Comparison of ENCODE assay signal across 18 cellular contexts in genomic region chr11:76320929-76321328, GRCh38.
DNase-seq lines count a peak whose midpoint lies in the region; ATAC-seq and TF ChIP-seq lines count a peak whose summit lies in the region.
"Had no signal": no experiment of that assay in that cellular context is flagged by ENCODE, and none has a peak within 500 bp of the region (broad histone marks: within the 10 kb centered on the region; RNA-seq: fewer than 3 reads in every experiment).

No MANE protein-coding gene starts in this region.

- H3K79me1 ChIP-seq in H9 (ENCODE audit: insufficient read depth, low read depth, low read length, poor library complexity, severe bottlenecking), result no peaks in the 10 kb centered on the region

- H3K14ac ChIP-seq in H9 (ENCODE audit: insufficient read depth, low read length), result no peak overlapping the region; the same call in 1 of the 2 replicates

- no peak overlapping the region for H3K23ac ChIP-seq in H9 (ENCODE audit: insufficient read length, low read depth, low read length)

- H3K79me2 ChIP-seq in H9 (ENCODE audit: insufficient read depth, low read length), result no peaks in the 10 kb centered on the region

- H3K23me2 ChIP-seq in H9 (ENCODE audit: insufficient read length, low read depth, low read length, poor library complexity, severe bottlenecking), result peaks cover 7% of the 10 kb centered on the region

- no peak overlapping the region for H3K27ac Mint-ChIP-seq in H9
- H3K27ac Mint-ChIP-seq in WTC11, result no peak overlapping the region
- H3K27ac Mint-ChIP-seq in endodermal cell, result no peak overlapping the region
- no peak overlapping the region for H3K27ac Mint-ChIP-seq in nephron progenitor cell
- H3K27ac Mint-ChIP-seq: CD14-positive monocyte; CD8-positive, alpha-beta T cell had no signal

- TF ChIP-seq CTCF in H9 (conservative IDR thresholded peaks at IDR 0.05) (no peak), WTC11 (IDR thresholded peaks at IDR 0.05) (no peak), endodermal cell (conservative IDR thresholded peaks at IDR 0.05) (no peak), nephron progenitor cell (IDR thresholded peaks at IDR 0.05) (no peak)

- no peak overlapping the region for H2BK12ac ChIP-seq in H9 (ENCODE audit: insufficient read length, low read depth, low read length)

- H3K4ac ChIP-seq in H9 (ENCODE audit: low read depth, low read length), result no peak overlapping the region

- H3T11ph ChIP-seq in H9 (ENCODE audit: low read length), result no peak overlapping the region

- H2BK20ac ChIP-seq in H9 (ENCODE audit: low read depth, low read length, poor library complexity, severe bottlenecking), result no peak overlapping the region

- no peak for DNase-seq in H9
- no peak for DNase-seq in WTC11 (ENCODE audit: low spot score)
- no peak for DNase-seq in endodermal cell
- DNase-seq in nephron progenitor cell, result no peak
- no peak for DNase-seq in globus pallidus (ENCODE audit: low spot score)
- DNase-seq: CD8-positive, alpha-beta T cell; COR-L47; DMS153; DMS79 treated with DMSO at 0.1 percent for 48 hours; EL; GOT3; IMR-90 had no signal

- no peak overlapping the region for H2BK15ac ChIP-seq in H9 (ENCODE audit: low read depth, low read length)

- peak overlapping the region; percentile 47 for H3K4me2 ChIP-seq in H9 (ENCODE audit: insufficient read depth, insufficient read length, low read length)
- H3K4me2 ChIP-seq: A549, KMS-11 had no signal

- H3K27me3 Mint-ChIP-seq in H9 (ENCODE audit: low read depth) (peaks cover 63% of the 10 kb centered on the region), WTC11 (ENCODE audit: low read depth) (peaks cover 45% of the 10 kb centered on the region), endodermal cell (ENCODE audit: insufficient read depth) (peaks cover 88% of the 10 kb centered on the region), nephron progenitor cell (ENCODE audit: low read depth, poor library complexity) (peaks cover 84% of the 10 kb centered on the region)

- WGBS in H9 (ENCODE audit: extremely low coverage, insufficient read length, low lambda C conversion rate), result no CpG with 5 or more reads among the region's 6 CpGs
- WGBS in endodermal cell (ENCODE audit: insufficient coverage in 1 of 2, insufficient read length in 1 of 2), 2 experiments, result 88 to 91% methylated on average over 6 of the region's 6 CpGs

- H3K4me1 ChIP-seq in H9 (ENCODE audit: insufficient read depth, low read length), result no peaks in the 10 kb centered on the region
- H3K4me1 ChIP-seq in endodermal cell (ENCODE audit: control insufficient read depth, insufficient read depth, low read length), result no peaks in the 10 kb centered on the region
- H3K4me1 ChIP-seq: A549 had no signal

- no peak overlapping the region for H3K27ac ChIP-seq in H9 (ENCODE audit: insufficient read length, low read depth, low read length)
- H3K27ac ChIP-seq in endodermal cell (ENCODE audit: low read depth, low read length), result no peak overlapping the region
- H3K27ac ChIP-seq: A549, KMS-11 had no signal

- H3K9me3 ChIP-seq in H9 (ENCODE audit: control insufficient read depth, low read depth, low read length) (no peaks in the 10 kb centered on the region), endodermal cell (ENCODE audit: control insufficient read depth, low read length) (no peaks in the 10 kb centered on the region)
- H3K9me3 ChIP-seq: A549 had no signal

- peak overlapping the region; percentile 19 to 73; a peak in 4 of 5 replicates for H3K4me3 Mint-ChIP-seq in H9
- peak overlapping the region; percentile 54 for H3K4me3 Mint-ChIP-seq in WTC11
- peak overlapping the region; percentile 42 for H3K4me3 Mint-ChIP-seq in endodermal cell
- peak overlapping the region; percentile 72 for H3K4me3 Mint-ChIP-seq in nephron progenitor cell
- H3K4me3 Mint-ChIP-seq: CD8-positive, alpha-beta T cell had no signal

- no peak overlapping the region for H4K8ac ChIP-seq in H9 (replicated peaks; ENCODE audit: insufficient read length, low read depth, low read length)

- CTCF ChIA-PET in WTC11 (lab: Charles Lee), result interaction anchor here (0.8 to 8.7 kb wide), 3 partner anchors 112 to 192 kb away, joined by 3 to 219 read pairs (median 5); partner anchors contain the start of gene WNT11

- H3K4me3 ChIP-seq in endodermal cell (ENCODE audit: low read length), result no peak overlapping the region
- H3K4me3 ChIP-seq: A549 had no signal

- H4K91ac ChIP-seq in H9 (ENCODE audit: insufficient read length, low read depth, low read length), result no peak overlapping the region

- H3K4me1 Mint-ChIP-seq in H9, result peaks cover 13 to 28% of the 10 kb centered on the region in 2 experiments
- H3K4me1 Mint-ChIP-seq in WTC11, result peaks cover 18% of the 10 kb centered on the region
- H3K4me1 Mint-ChIP-seq in endodermal cell, result peaks cover 6% of the 10 kb centered on the region
- H3K4me1 Mint-ChIP-seq in nephron progenitor cell, result peaks cover 9% of the 10 kb centered on the region

- no peak overlapping the region for H2BK5ac ChIP-seq in H9 (ENCODE audit: insufficient read length, low read length)

- no peak overlapping the region for H2AFZ ChIP-seq in H9 (ENCODE audit: low read length)

- no peak overlapping the region for H4K5ac ChIP-seq in H9 (ENCODE audit: insufficient read length, low read depth, low read length)

- H4K20me1 ChIP-seq in H9 (ENCODE audit: control insufficient read depth, insufficient read depth, insufficient read length), result no peaks in the 10 kb centered on the region

- H3K36me3 Mint-ChIP-seq in H9 (ENCODE audit: insufficient read depth in 1 of 3, low read depth in 3 of 3) (no peaks in the 10 kb centered on the region; a peak in 1 of 7 replicates), WTC11 (no peaks in the 10 kb centered on the region), endodermal cell (ENCODE audit: low read depth) (no peaks in the 10 kb centered on the region), nephron progenitor cell (ENCODE audit: low read depth) (no peaks in the 10 kb centered on the region)
- H3K36me3 Mint-ChIP-seq: CD8-positive, alpha-beta T cell had no signal

- no peaks in the 10 kb centered on the region for H3K36me3 ChIP-seq in endodermal cell (ENCODE audit: control insufficient read depth, insufficient read depth, low read length)

- POLR2A ChIA-PET in WTC11 (lab: Charles Lee), result no interaction called here

- ATAC-seq in WTC11 (no peak), GM18867 (IDR thresholded peaks at IDR 0.05; ENCODE audit: unreplicated experiment) (no peak), GM21529 (IDR thresholded peaks at IDR 0.05; ENCODE audit: unreplicated experiment) (no peak), GM19328 (IDR thresholded peaks at IDR 0.05; ENCODE audit: unreplicated experiment) (no peak)
- ATAC-seq: A549; CD8-positive, alpha-beta T cell had no signal

- H2BK120ac ChIP-seq in H9 (ENCODE audit: low read depth, low read length, poor library complexity, severe bottlenecking), result no peak overlapping the region

- no peak overlapping the region for H3K18ac ChIP-seq in H9 (ENCODE audit: insufficient read length, low read depth, low read length)

- H3K27me3 ChIP-seq in H9 (ENCODE audit: insufficient read depth, low read length) (peaks cover 19% of the 10 kb centered on the region; the same call in 1 of the 2 replicates), endodermal cell (ENCODE audit: control insufficient read depth, insufficient read depth, low read length, poor library complexity, severe bottlenecking) (peaks cover 71% of the 10 kb centered on the region)

- H2AK5ac ChIP-seq in H9 (ENCODE audit: insufficient read length, low read length), result no peak overlapping the region

- H3K9ac ChIP-seq in H9 (ENCODE audit: extremely low read depth, insufficient read length, low read length) (no peak overlapping the region), endodermal cell (ENCODE audit: extremely low read depth, low read length, poor library complexity, severe bottlenecking) (no peak overlapping the region)
- H3K9ac ChIP-seq: KMS-11 had no signal

- no peak overlapping the region for H3K56ac ChIP-seq in H9 (ENCODE audit: insufficient read length, low read depth, low read length)

- H3K9me3 Mint-ChIP-seq in H9 (no peaks in the 10 kb centered on the region; a peak in 1 of 5 replicates), WTC11 (no peaks in the 10 kb centered on the region), endodermal cell (no peaks in the 10 kb centered on the region), nephron progenitor cell (peaks cover 4% of the 10 kb centered on the region)
- H3K9me3 Mint-ChIP-seq: CD8-positive, alpha-beta T cell had no signal

TF ChIP-seq in WTC11, 78 proteins besides CTCF, POLR2A, EP300 and RAD21 (continues in another document):
- TF ChIP-seq JAZF1 (CRISPR knock-in tag; IDR thresholded peaks at IDR 0.05) (no peak), ELF4 (CRISPR knock-in tag; IDR thresholded peaks at IDR 0.05; ENCODE audit: low read depth) (no peak), GRHL2 (CRISPR knock-in tag; IDR thresholded peaks at IDR 0.05; ENCODE audit: insufficient replicate concordance, severe bottlenecking) (no peak), JUN (CRISPR knock-in tag; IDR thresholded peaks at IDR 0.05) (no peak), IRF1 (CRISPR knock-in tag; IDR thresholded peaks at IDR 0.05) (no peak)
- TF ChIP-seq, protein P1, sequence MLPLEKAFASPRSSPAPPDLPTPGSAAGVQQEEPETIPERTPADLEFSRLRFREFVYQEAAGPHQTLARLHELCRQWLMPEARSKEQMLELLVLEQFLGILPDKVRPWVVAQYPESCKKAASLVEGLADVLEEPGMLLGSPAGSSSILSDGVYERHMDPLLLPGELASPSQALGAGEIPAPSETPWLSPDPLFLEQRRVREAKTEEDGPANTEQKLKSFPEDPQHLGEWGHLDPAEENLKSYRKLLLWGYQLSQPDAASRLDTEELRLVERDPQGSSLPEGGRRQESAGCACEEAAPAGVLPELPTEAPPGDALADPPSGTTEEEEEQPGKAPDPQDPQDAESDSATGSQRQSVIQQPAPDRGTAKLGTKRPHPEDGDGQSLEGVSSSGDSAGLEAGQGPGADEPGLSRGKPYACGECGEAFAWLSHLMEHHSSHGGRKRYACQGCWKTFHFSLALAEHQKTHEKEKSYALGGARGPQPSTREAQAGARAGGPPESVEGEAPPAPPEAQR (CRISPR knock-in tag; IDR thresholded peaks at IDR 0.05), result no peak
- TF ChIP-seq, protein P2, sequence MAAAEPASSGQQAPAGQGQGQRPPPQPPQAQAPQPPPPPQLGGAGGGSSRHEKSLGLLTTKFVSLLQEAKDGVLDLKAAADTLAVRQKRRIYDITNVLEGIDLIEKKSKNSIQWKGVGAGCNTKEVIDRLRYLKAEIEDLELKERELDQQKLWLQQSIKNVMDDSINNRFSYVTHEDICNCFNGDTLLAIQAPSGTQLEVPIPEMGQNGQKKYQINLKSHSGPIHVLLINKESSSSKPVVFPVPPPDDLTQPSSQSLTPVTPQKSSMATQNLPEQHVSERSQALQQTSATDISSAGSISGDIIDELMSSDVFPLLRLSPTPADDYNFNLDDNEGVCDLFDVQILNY (CRISPR knock-in tag; IDR thresholded peaks at IDR 0.05), result no peak
